10 cellular contexts compared by ENCODE assay signal in the genomic region with DNA sequence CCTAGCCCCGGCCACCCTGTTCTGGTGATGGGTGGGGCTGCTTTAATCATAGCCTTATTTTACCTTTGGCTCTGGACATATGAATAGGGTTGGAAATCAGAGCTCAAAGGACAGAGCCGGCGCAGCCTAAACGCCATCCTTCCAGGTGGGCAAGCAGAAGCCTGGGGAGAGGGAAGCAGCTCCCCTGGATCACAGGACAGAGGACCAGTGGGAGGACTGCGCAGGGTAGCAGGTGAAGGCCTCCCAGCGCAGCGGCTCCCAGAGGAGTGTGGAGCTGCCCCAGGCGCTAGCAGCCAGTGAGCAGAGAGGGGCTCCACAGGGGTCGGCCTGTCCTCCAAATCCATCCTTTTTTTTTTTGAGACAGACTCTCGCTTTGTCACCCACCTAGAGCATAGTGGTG. TPM values are rescaled to one million over a fixed set of nuclear protein-coding genes. Genes with fewer than 3 reads are reported as not detected.
DNase-seq lines count a peak whose midpoint lies in the region; ATAC-seq and TF ChIP-seq lines count a peak whose summit lies in the region.
"Had no signal": no experiment of that assay in that cellular context is flagged by ENCODE, and none has a peak within 500 bp of the region (broad histone marks: within the 10 kb centered on the region; RNA-seq: fewer than 3 reads in every experiment).

No MANE protein-coding gene starts in this region.

- no peak overlapping the region for H3K27ac Mint-ChIP-seq in stimulated activated naive CD8-positive, alpha-beta T cell treated with anti-CD3 and anti-CD28 coated beads, Interleukin-15, amount 100 ng/mL, for 72 hours
- no peak overlapping the region for H3K27ac Mint-ChIP-seq in CD4-positive, alpha-beta memory T cell

- H3K4me1 ChIP-seq in mesenchymal stem cell (ENCODE audit: control insufficient read depth, insufficient read depth, low read depth, low read length), result peaks cover 13% of the 10 kb centered on the region
- no peaks in the 10 kb centered on the region for H3K4me1 ChIP-seq in CD4-positive, alpha-beta memory T cell (ENCODE audit: insufficient read depth, low read length)

- no peak for DNase-seq in stimulated activated naive CD8-positive, alpha-beta T cell treated with anti-CD3 and anti-CD28 coated beads, Interleukin-15, Interleukin-2, amounts not matched to agents 100 U/mL and 50 U/mL, for 24 hours
- no peak for DNase-seq in stimulated activated naive CD8-positive, alpha-beta T cell treated with anti-CD3 and anti-CD28 coated beads, Interleukin-15, amount 100 ng/mL, for 72 hours
- DNase-seq in RWPE1 (ENCODE audit: low spot score) (no peak), mesenchymal stem cell (no peak), iPS-NIHi7 (ENCODE audit: extremely low spot score) (no peak)
- no peak for DNase-seq in stimulated activated CD4-positive, alpha-beta T cell treated with anti-CD3 and anti-CD28 coated beads, Interleukin-4, amount 100 ng/mL, for 24 hours
- DNase-seq in CD4-positive, alpha-beta memory T cell, result no peak
- DNase-seq: GOT3 had no signal

- POLR2A ChIA-PET in RWPE1 (lab: Yijun Ruan, JAX; ENCODE audit: low non-redundant PET), result interaction anchor here (0.6 kb wide), 3 partner anchors 16 to 538 kb away, joined by 3 read pairs; no protein-coding TSS in a partner anchor
- POLR2A ChIA-PET in CD4-positive, alpha-beta memory T cell (lab: Charles Lee; ENCODE audit: partially characterized antibody), result interaction anchor here (1.1 kb wide), 1 partner anchor 24 kb away, joined by 4 read pairs; no protein-coding TSS in a partner anchor

- H3K36me3 Mint-ChIP-seq in CD4-positive, alpha-beta memory T cell, result no peaks in the 10 kb centered on the region

- H2BK12ac ChIP-seq in mesenchymal stem cell (ENCODE audit: low read length in 2 of 2), result no peak overlapping the region

- intact Hi-C loops in CD4-positive, alpha-beta memory T cell (cut with micrococcal nuclease), result loop anchor here (1.0 kb wide), 1 partner anchor 24 kb away; no protein-coding TSS in a partner anchor

- H3K9me3 ChIP-seq in mesenchymal stem cell (ENCODE audit: control insufficient read depth, low read length), result peaks cover 6% of the 10 kb centered on the region
- no peaks in the 10 kb centered on the region for H3K9me3 ChIP-seq in CD4-positive, alpha-beta memory T cell (ENCODE audit: control insufficient read depth in 1 of 2, low read length in 2 of 2)

- CTCF ChIA-PET in RWPE1 (lab: Yijun Ruan, JAX), result interaction anchor here (0.6 to 2.9 kb wide), 29 partner anchors 8 to 545 kb away, joined by 3 to 54 read pairs (median 4); partner anchors contain the start of gene CYS1
- CTCF ChIA-PET in CD4-positive, alpha-beta memory T cell (lab: Charles Lee; ENCODE audit: partially characterized antibody), result interaction anchor here (0.7 to 6.3 kb wide), 20 partner anchors 8 to 558 kb away, joined by 3 to 125 read pairs (median 5); no protein-coding TSS in a partner anchor

- H2AFZ ChIP-seq in mesenchymal stem cell (ENCODE audit: low read depth, low read length), result no peak overlapping the region

- no peak for TF ChIP-seq CTCF in RWPE1 (conservative IDR thresholded peaks at IDR 0.05; ENCODE audit: low read depth)

- H3K9me3 Mint-ChIP-seq in stimulated activated naive CD8-positive, alpha-beta T cell treated with anti-CD3 and anti-CD28 coated beads, Interleukin-15, amount 100 ng/mL, for 72 hours, result no peaks in the 10 kb centered on the region
- peaks cover 0 to 10% (median 5%) of the 10 kb centered on the region in 8 donors for H3K9me3 Mint-ChIP-seq in CD4-positive, alpha-beta memory T cell

- no peak overlapping the region for H3K18ac ChIP-seq in mesenchymal stem cell (ENCODE audit: low read depth in 1 of 2, low read length in 2 of 2)

- peak overlapping the region in 1 of 2 experiments; percentile 46 for H3K23ac ChIP-seq in mesenchymal stem cell (ENCODE audit: low read length in 2 of 2)

- H3K4me3 Mint-ChIP-seq in stimulated activated naive CD8-positive, alpha-beta T cell treated with anti-CD3 and anti-CD28 coated beads, Interleukin-15, amount 100 ng/mL, for 72 hours, result no peak overlapping the region
- no peak overlapping the region for H3K4me3 Mint-ChIP-seq in CD4-positive, alpha-beta memory T cell

- ATAC-seq in stimulated activated naive CD8-positive, alpha-beta T cell treated with anti-CD3 and anti-CD28 coated beads, Interleukin-15, Interleukin-2, amounts not matched to agents 100 U/mL and 50 U/mL, for 24 hours, result peak; percentile 20
- no peak for ATAC-seq in stimulated activated naive CD8-positive, alpha-beta T cell treated with anti-CD3 and anti-CD28 coated beads, Interleukin-15, amount 100 ng/mL, for 72 hours

- H3K27me3 ChIP-seq in mesenchymal stem cell (ENCODE audit: control insufficient read depth in 1 of 2, insufficient read depth in 1 of 2, low read length in 2 of 2), result peaks cover 0 to 38% of the 10 kb centered on the region in 2 experiments
- H3K27me3 ChIP-seq in CD4-positive, alpha-beta memory T cell (ENCODE audit: insufficient read depth, low read length), result peaks cover 9% of the 10 kb centered on the region

- H2BK15ac ChIP-seq in mesenchymal stem cell (ENCODE audit: low read depth, poor library complexity, severe bottlenecking), result no peak overlapping the region

- H3K4me1 Mint-ChIP-seq in stimulated activated naive CD8-positive, alpha-beta T cell treated with anti-CD3 and anti-CD28 coated beads, Interleukin-15, amount 100 ng/mL, for 72 hours, result peaks cover 12% of the 10 kb centered on the region
- H3K4me1 Mint-ChIP-seq in CD4-positive, alpha-beta memory T cell, result peaks cover 0 to 15% (median 4%) of the 10 kb centered on the region in 4 donors

- no peak overlapping the region for H2BK120ac ChIP-seq in mesenchymal stem cell (ENCODE audit: low read depth, low read length)

- no peak overlapping the region for H3K4me3 ChIP-seq in mesenchymal stem cell (ENCODE audit: insufficient read depth in 1 of 2, low read depth in 1 of 2, low read length in 2 of 2)
- H3K4me3 ChIP-seq in CD4-positive, alpha-beta memory T cell (ENCODE audit: low read length in 2 of 2), result no peak overlapping the region
- H3K4me3 ChIP-seq: BLaER1 had no signal

- H3K27ac ChIP-seq in RWPE1 (peak overlapping the region; percentile 59), mesenchymal stem cell (ENCODE audit: low read length, poor library complexity, severe bottlenecking) (no peak overlapping the region)
- no peak overlapping the region for H3K27ac ChIP-seq in CD4-positive, alpha-beta memory T cell (ENCODE audit: low read depth, low read length)
- H3K27ac ChIP-seq: BLaER1 had no signal

- no peak overlapping the region for H3K4me2 ChIP-seq in mesenchymal stem cell (ENCODE audit: low read length, poor library complexity, severe bottlenecking)
- H3K4me2 ChIP-seq: BLaER1 had no signal

- no peak overlapping the region for H4K8ac ChIP-seq in mesenchymal stem cell (ENCODE audit: low read length)

- peak overlapping the region; percentile 95 for H2AK5ac ChIP-seq in mesenchymal stem cell (ENCODE audit: low read length, severe bottlenecking)

- H3K4ac ChIP-seq in mesenchymal stem cell (ENCODE audit: low read depth in 1 of 2, low read length in 2 of 2), result no peak overlapping the region

- H3K27me3 Mint-ChIP-seq in stimulated activated naive CD8-positive, alpha-beta T cell treated with anti-CD3 and anti-CD28 coated beads, Interleukin-15, amount 100 ng/mL, for 72 hours, result peaks cover 76% of the 10 kb centered on the region
- H3K27me3 Mint-ChIP-seq in CD4-positive, alpha-beta memory T cell, result peaks cover 23 to 42% of the 10 kb centered on the region in 2 donors

- no peak overlapping the region for H4K91ac ChIP-seq in mesenchymal stem cell (ENCODE audit: low read length)

- WGBS in mesenchymal stem cell, result 87% methylated on average over 10 of the region's 10 CpGs

- no peak overlapping the region for H2BK5ac ChIP-seq in mesenchymal stem cell (ENCODE audit: low read depth, low read length, poor library complexity, severe bottlenecking)

- no peaks in the 10 kb centered on the region for H3K79me1 ChIP-seq in mesenchymal stem cell (replicated peaks; ENCODE audit: low read length, poor library complexity, severe bottlenecking)

- H3K14ac ChIP-seq in mesenchymal stem cell (ENCODE audit: low read length in 2 of 2), result no peak overlapping the region

- no peak overlapping the region for H3K9ac ChIP-seq in mesenchymal stem cell (ENCODE audit: low read length)
- H3K9ac ChIP-seq: BLaER1 had no signal

- H3K36me3 ChIP-seq in mesenchymal stem cell (ENCODE audit: control insufficient read depth in 1 of 2, insufficient read depth in 2 of 2, low read depth in 1 of 2, low read length in 2 of 2), result no peaks in the 10 kb centered on the region
- H3K36me3 ChIP-seq in CD4-positive, alpha-beta memory T cell (ENCODE audit: insufficient read depth, low read length), result no peaks in the 10 kb centered on the region
- H3K36me3 ChIP-seq: BLaER1 had no signal

RNA-seq across cellular contexts. Expression of gene CYS1, which starts 16.4 kb away (rescaled TPM):
- polyA plus RNA-seq in mesenchymal stem cell (2013, experiment 1 of 2), result 0.22 TPM
- polyA plus RNA-seq in mesenchymal stem cell (2013, experiment 2 of 2), result 0.34 TPM
- not detected for total RNA-seq in CD4-positive, alpha-beta memory T cell
- polyA plus RNA-seq in CD4-positive, alpha-beta memory T cell, result not detected
- total RNA-seq: HT-29 had no signal

RNA-seq across cellular contexts. Expression of gene RRM2, which starts 25.9 kb away (rescaled TPM):
- 18.2 TPM for polyA plus RNA-seq in mesenchymal stem cell (2013, experiment 1 of 2)
- 20.1 TPM for polyA plus RNA-seq in mesenchymal stem cell (2013, experiment 2 of 2)
- under 1 TPM in 1 of 2 experiments, not detected in 1; 0.42 TPM for total RNA-seq in CD4-positive, alpha-beta memory T cell
- under 1 TPM; 0.48 to 0.77 TPM for polyA plus RNA-seq in CD4-positive, alpha-beta memory T cell

RNA-seq across cellular contexts. Expression of gene KLF11, which starts 53.3 kb away (rescaled TPM):
- 7.2 TPM for polyA plus RNA-seq in mesenchymal stem cell (2013, experiment 1 of 2)
- polyA plus RNA-seq in mesenchymal stem cell (2013, experiment 2 of 2), result 7.1 TPM
- 1 to 10 TPM; 7.0 TPM for total RNA-seq in CD4-positive, alpha-beta memory T cell
- 1 to 10 TPM; 8.8 to 9.8 TPM for polyA plus RNA-seq in CD4-positive, alpha-beta memory T cell
